In the genomic region with DNA sequence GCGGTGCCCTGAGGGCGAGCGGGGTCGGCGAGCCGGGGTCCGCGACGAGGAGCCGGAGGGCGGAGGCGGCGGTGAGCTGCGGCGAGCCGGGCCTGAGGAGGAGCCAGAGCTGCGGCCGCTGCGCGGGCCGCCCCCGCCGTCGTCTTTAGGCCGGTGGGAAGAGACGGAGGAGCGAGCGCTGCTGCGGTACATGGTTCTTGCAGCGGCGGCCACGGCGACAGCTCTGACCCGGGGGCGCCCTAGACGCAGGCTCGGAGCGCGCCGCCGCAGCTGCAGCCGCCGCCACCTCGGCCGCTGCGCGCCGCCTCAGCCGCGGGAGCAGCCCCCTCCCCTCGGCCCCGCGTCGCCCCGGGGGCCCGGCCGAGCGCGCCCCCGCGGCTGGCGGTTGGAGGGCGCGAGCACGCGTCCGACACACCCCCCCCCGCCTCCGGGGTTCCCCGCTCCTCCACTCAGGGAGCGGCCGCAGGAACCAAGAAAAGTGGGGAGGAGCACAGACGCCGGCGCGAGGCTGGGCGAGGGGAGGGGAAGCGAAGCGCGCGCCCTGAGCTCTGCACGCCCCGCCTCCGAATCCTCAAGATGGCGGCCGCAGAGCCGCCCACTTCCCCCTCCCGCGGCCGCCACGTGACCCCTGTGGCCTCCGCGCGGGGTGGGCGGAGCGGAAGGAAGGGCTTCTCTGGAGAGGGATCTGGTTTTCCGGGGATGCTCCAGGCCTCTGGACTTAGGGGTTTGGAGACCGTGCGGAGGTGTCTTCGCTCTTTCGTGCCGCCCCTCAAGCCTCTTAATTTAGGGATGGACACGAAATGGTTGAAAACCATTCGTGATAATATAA, we compare ENCODE assay signal across 8 cellular contexts. TPM values are rescaled to one million over a fixed set of nuclear protein-coding genes. Genes with fewer than 3 reads are reported as not detected.
DNase-seq lines count a peak whose midpoint lies in the region; ATAC-seq and TF ChIP-seq lines count a peak whose summit lies in the region.

A gene with protein sequence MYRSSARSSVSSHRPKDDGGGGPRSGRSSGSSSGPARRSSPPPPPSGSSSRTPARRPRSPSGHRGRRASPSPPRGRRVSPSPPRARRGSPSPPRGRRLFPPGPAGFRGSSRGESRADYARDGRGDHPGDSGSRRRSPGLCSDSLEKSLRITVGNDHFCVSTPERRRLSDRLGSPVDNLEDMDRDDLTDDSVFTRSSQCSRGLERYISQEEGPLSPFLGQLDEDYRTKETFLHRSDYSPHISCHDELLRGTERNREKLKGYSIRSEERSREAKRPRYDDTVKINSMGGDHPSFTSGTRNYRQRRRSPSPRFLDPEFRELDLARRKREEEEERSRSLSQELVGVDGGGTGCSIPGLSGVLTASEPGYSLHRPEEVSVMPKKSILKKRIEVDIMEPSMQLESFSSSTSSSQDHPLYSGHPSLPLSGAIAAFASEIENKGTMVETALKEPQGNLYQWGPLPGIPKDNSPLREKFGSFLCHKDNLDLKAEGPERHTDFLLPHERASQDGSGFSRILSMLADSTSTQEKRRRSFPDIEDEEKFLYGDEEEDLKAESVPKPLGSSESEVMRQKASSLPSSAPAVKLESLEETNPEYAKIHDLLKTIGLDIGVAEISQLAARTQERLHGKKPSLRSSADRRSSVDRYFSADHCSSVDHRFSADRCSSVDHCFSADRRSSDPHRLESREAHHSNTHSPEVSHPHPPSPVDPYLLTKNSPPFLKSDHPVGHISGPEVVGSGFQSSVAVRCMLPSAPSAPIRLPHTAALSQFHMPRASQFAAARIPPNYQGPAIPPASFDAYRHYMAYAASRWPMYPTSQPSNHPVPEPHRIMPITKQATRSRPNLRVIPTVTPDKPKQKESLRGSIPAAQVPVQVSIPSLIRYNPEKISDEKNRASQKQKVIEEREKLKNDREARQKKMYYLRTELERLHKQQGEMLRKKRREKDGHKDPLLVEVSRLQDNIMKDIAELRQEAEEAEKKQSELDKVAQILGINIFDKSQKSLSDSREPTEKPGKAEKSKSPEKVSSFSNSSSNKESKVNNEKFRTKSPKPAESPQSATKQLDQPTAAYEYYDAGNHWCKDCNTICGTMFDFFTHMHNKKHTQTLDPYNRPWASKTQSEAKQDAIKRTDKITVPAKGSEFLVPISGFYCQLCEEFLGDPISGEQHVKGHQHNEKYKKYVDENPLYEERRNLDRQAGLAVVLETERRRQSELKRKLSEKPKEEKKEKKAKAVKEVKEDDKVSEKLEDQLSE (N-terminal part only) (minus strand): TSS at position 474 of the 829 bp plus-strand sequence. CDS start 282 bp downstream, at position 192.

- H3K27ac Mint-ChIP-seq in activated CD4-positive, alpha-beta T cell treated with anti-CD3 and anti-CD28 coated beads, Interleukin-2, amount 10 ng/mL, durations not matched to agents 24 days and 14 days: peak within 1 kb of the TSS; percentile 94

- H3K9ac ChIP-seq in BLaER1: peak within 1 kb of the TSS; percentile 92

- H4K20me1 ChIP-seq in BLaER1: peaks cover 35% of the 10 kb centered on the region

- H3K9me3 Mint-ChIP-seq in activated CD4-positive, alpha-beta T cell treated with anti-CD3 and anti-CD28 coated beads, Interleukin-2, amount 10 ng/mL, durations not matched to agents 24 days and 14 days: no peaks in the 10 kb centered on the region

- peak within 1 kb of the TSS; percentile 85 for H3K4me3 Mint-ChIP-seq in activated CD4-positive, alpha-beta T cell treated with anti-CD3 and anti-CD28 coated beads, Interleukin-2, amount 10 ng/mL, durations not matched to agents 24 days and 14 days

- H3K27ac ChIP-seq in BLaER1 (peak within 1 kb of the TSS; percentile 92), coronary artery (peak within 1 kb of the TSS; percentile 79 to 93)

- DNase-seq in NCI-H69 (lab: John Stamatoyannopoulos, UW): peak; percentile 100
- peak; percentile 98 for DNase-seq in activated CD4-positive, alpha-beta T cell treated with anti-CD3 and anti-CD28 coated beads, Interleukin-2, amount 10 ng/mL, durations not matched to agents 24 days and 14 days
- DNase-seq in coronary artery (ENCODE audit: low spot score): peak; percentile 96
- DNase-seq in left colon: peak; percentile 96
- peak; percentile 89 for DNase-seq in stimulated activated CD4-positive, alpha-beta T cell treated with anti-CD3 and anti-CD28 coated beads, Interleukin-1b, Interleukin-23, amount 100 ng/mL, for 4 hours (ENCODE audit: low read depth in 2 of 2)

- peaks cover 70% of the 10 kb centered on the region for H3K4me1 ChIP-seq in BLaER1

- peaks cover 9% of the 10 kb centered on the region for H3K36me3 Mint-ChIP-seq in activated CD4-positive, alpha-beta T cell treated with anti-CD3 and anti-CD28 coated beads, Interleukin-2, amount 10 ng/mL, durations not matched to agents 24 days and 14 days (ENCODE audit: low read depth)

- H3K4me2 ChIP-seq in BLaER1: peak within 1 kb of the TSS; percentile 96

- H3K4me1 Mint-ChIP-seq in activated CD4-positive, alpha-beta T cell treated with anti-CD3 and anti-CD28 coated beads, Interleukin-2, amount 10 ng/mL, durations not matched to agents 24 days and 14 days: peaks cover 35% of the 10 kb centered on the region

- H3K9me3 ChIP-seq in BLaER1: no peaks in the 10 kb centered on the region

- intact Hi-C loops in activated CD4-positive, alpha-beta T cell treated with anti-CD3 and anti-CD28 coated beads, Interleukin-2, amount 10 ng/mL, durations not matched to agents 24 days and 14 days (cut with micrococcal nuclease): loop anchor here (1.0 to 5.0 kb wide), 5 partner anchors 14 to 260 kb away; a partner anchor contains a TSS
- intact Hi-C loops in left colon (cut with DNase I, micrococcal nuclease): no loop called here

- H3K4me3 ChIP-seq in BLaER1: peak within 1 kb of the TSS; percentile 95
- H3K4me3 ChIP-seq in coronary artery: peak within 1 kb of the TSS; percentile 91

- peaks cover 21% of the 10 kb centered on the region for H3K27me3 ChIP-seq in BLaER1

- ATAC-seq in GM19351 (IDR thresholded peaks at IDR 0.05; ENCODE audit: unreplicated experiment) (peak; percentile 71), HG03520 (IDR thresholded peaks at IDR 0.05; ENCODE audit: unreplicated experiment) (peak; percentile 81), left colon (peak; percentile 97)

- peaks cover 13% of the 10 kb centered on the region for H3K36me3 ChIP-seq in BLaER1

- H3K27me3 Mint-ChIP-seq in activated CD4-positive, alpha-beta T cell treated with anti-CD3 and anti-CD28 coated beads, Interleukin-2, amount 10 ng/mL, durations not matched to agents 24 days and 14 days: peaks cover 1% of the 10 kb centered on the region

- no peak for TF ChIP-seq CTCF in coronary artery (IDR thresholded peaks at IDR 0.05)

RNA-seq across cellular contexts. Expression of the gene that starts here (rescaled TPM):
- total RNA-seq in activated CD4-positive, alpha-beta T cell treated with anti-CD3 and anti-CD28 coated beads, Interleukin-2, amount 10 ng/mL, durations not matched to agents 24 days and 14 days: 9.3 and 10.3 TPM in 2 replicates
- 10 to 100 TPM; 12.3 to 13.2 TPM for total RNA-seq in left colon

Comparison
In these comparisons a context has a peak if more than half of its experiments do, and no peak if none do; other contexts are left out.
1. Peak in every context shown above with its lines: DNase-seq, ATAC-seq, H3K4me3 ChIP-seq and H3K27ac ChIP-seq.